In the genomic region with DNA sequence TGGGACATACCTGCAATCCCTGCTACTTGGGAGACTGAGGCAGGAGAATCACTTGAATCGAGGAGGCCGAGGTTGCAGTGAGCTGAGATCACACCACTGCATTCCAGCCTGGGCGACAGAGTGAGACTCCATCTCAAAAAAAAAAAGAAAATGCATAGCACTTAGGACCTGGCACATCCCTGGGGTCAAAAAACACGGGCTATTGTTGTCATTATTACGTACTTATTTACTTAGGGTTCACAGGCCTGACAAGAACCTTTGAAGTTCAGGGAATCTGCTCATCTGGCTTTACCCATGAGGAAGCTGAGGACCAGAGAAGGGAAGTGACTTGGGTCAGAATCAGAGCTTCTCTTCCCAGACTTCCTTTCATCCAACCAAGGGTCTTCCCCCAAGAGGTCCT, we compare ENCODE assay signal across 8 cellular contexts.
"Had no signal": no experiment of that assay in that cellular context is flagged by ENCODE, and none has a peak within 500 bp of the region (broad histone marks: within the 10 kb centered on the region; RNA-seq: fewer than 3 reads in every experiment).

No MANE protein-coding gene starts in this region.

- ATAC-seq: GM12878 had no signal

- DNase-seq: GDM1, GF-D8 had no signal

- FAIRE-seq: G401.6, GM12878, GM12891, GM12892, GM18507, GM19239 had no signal

- H3K4me3 ChIP-seq: GM12878 had no signal
